Comparison of ENCODE assay signal across 8 cellular contexts in genomic region chr19:47608908-47609879, GRCh38.
DNase-seq lines count a peak whose midpoint lies in the region; ATAC-seq lines count a peak whose summit lies in the region.

TSS of gene BICRA (plus strand) at chr19:47609134. CDS start at chr19:47673575, 64,441 bp downstream.

- H3K27ac ChIP-seq in cingulate gyrus (ENCODE audit: low read depth, low read length) (peak within 1 kb of the TSS; percentile 96), layer of hippocampus (ENCODE audit: low read depth, low read length) (peak within 1 kb of the TSS; percentile 94)

- H3K27me3 ChIP-seq in layer of hippocampus (ENCODE audit: control insufficient read depth, insufficient read depth, low read length): no peaks in the 10 kb centered on the region

- peak; percentile 20 for ATAC-seq in GM18873 (IDR thresholded peaks at IDR 0.05; ENCODE audit: low FRiP score, unreplicated experiment)
- ATAC-seq in HG03108 (IDR thresholded peaks at IDR 0.05; ENCODE audit: unreplicated experiment): peak; percentile 35

- DNase-seq in AG08396 (ENCODE audit: low spot score): peak; percentile 91
- DNase-seq in NCI-H2227 treated with DMSO at 0.1 percent for 48 hours (lab: John Stamatoyannopoulos, UW): peak; percentile 42
- peak; percentile 88 for DNase-seq in activated CD4-positive, alpha-beta T cell treated with anti-CD3 and anti-CD28 coated beads for 48 hours
- peak; percentile 45 to 65 for DNase-seq in stimulated activated CD4-positive, alpha-beta T cell treated with anti-CD3 and anti-CD28 coated beads, Interleukin-1b, Interleukin-23, amount 100 ng/mL, for 1 hour (ENCODE audit: low read depth in 2 of 2)

Comparison
In these comparisons a context has a peak if more than half of its experiments do, and no peak if none do; other contexts are left out.
1. Peak in every context shown above with its lines: DNase-seq, ATAC-seq and H3K27ac ChIP-seq.